9 cellular contexts compared by ENCODE assay signal in the genomic region with DNA sequence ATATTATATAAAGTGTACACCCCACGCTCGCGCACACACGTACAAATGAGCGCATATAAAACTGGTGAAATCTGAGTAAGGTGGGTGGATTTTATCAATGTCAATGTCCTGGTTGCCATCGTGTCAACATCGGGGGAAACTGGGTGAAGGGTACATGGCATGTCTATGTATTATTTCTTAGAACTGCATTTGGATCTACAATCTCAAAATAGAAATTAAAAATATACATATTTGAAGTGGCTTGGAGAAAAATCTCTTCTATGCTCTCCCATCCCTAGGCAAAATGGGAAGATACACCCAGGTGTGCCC. TPM values are rescaled to one million over a fixed set of nuclear protein-coding genes. Genes with fewer than 3 reads are reported as not detected.
DNase-seq lines count a peak whose midpoint lies in the region; ATAC-seq, FAIRE-seq and TF ChIP-seq lines count a peak whose summit lies in the region.
"Had no signal": no experiment of that assay in that cellular context is flagged by ENCODE, and none has a peak within 500 bp of the region (broad histone marks: within the 10 kb centered on the region; RNA-seq: fewer than 3 reads in every experiment).

No MANE protein-coding gene starts in this region.

- H3K36me3 ChIP-seq in keratinocyte (ENCODE audit: control insufficient read depth in 2 of 2, extremely low read depth in 1 of 2, insufficient read depth in 2 of 2, low read length in 2 of 2) (no peaks in the 10 kb centered on the region), aorta (ENCODE audit: control insufficient read depth in 1 of 2, insufficient read depth in 2 of 2, low read length in 1 of 2) (no peaks in the 10 kb centered on the region)

- peak overlapping the region; percentile 55 for H3K27ac Mint-ChIP-seq in T-helper 2 cell treated with Interferon-gamma antibody and Interleukin-4, amounts not matched to agents 5 μg/mL and 100 μg/mL, for 36 hours
- peak overlapping the region; percentile 46 for H3K27ac Mint-ChIP-seq in activated naive CD8-positive, alpha-beta T cell
- peak overlapping the region; percentile 88 for H3K27ac Mint-ChIP-seq in stimulated activated naive B cell treated with anti-CD40 and anti-IgM and Interleukin-4, amounts not matched to agents 10 μg/mL and 1 μg/mL and 100 μg/mL, for 72 hours

- H3K9ac ChIP-seq in keratinocyte (ENCODE audit: control insufficient read depth, extremely low read depth, insufficient read depth, low read length), result peak overlapping the region; percentile 79

- dilution Hi-C loops in keratinocyte (cut with MboI; ENCODE audit: extremely low pct_ligation_motif_present, low sequenced_read_pairs), result no loop called here

- WGBS in aorta, 2 donors, result 62 to 67% methylated on average over 7 of the region's 7 CpGs

- TF ChIP-seq CTCF in keratinocyte (optimal IDR thresholded peaks at IDR 0.05 in 1 of 3, IDR thresholded peaks at IDR 0.05 in 1 of 3, conservative IDR thresholded peaks at IDR 0.05 in 1 of 3; ENCODE audit: extremely low read depth in 1 of 3, insufficient read depth in 2 of 3, low read length in 3 of 3), result no peak

- no peak overlapping the region for H2AFZ ChIP-seq in keratinocyte (ENCODE audit: control insufficient read depth, low read length)

- H3K4me2 ChIP-seq in keratinocyte (ENCODE audit: control insufficient read depth, extremely low read depth, insufficient read depth, low read depth, low read length), result peak overlapping the region; percentile 92

- H3K27me3 ChIP-seq in keratinocyte (ENCODE audit: control insufficient read depth, extremely low read depth, insufficient read depth, low read length), result peaks cover 12% of the 10 kb centered on the region
- no peaks in the 10 kb centered on the region for H3K27me3 ChIP-seq in aorta (ENCODE audit: control insufficient read depth in 1 of 2, insufficient read depth in 2 of 2, low read length in 1 of 2)

- no peak for FAIRE-seq in keratinocyte (lab: Jason Lieb, UNC)

- H4K20me1 ChIP-seq in keratinocyte (ENCODE audit: control insufficient read depth, extremely low read depth, insufficient read depth, low read length), result no peaks in the 10 kb centered on the region

- ATAC-seq in stimulated activated naive B cell treated with anti-CD40 and anti-IgM and Interleukin-4, amounts not matched to agents 10 μg/mL and 1 μg/mL and 100 μg/mL, for 72 hours (replicated peaks), result no peak
- no peak for ATAC-seq in aorta (ENCODE audit: low FRiP score)

- H3K27ac ChIP-seq in keratinocyte (ENCODE audit: control insufficient read depth, insufficient read depth, low read length) (peak overlapping the region; percentile 60), aorta (ENCODE audit: low read depth in 1 of 2, low read length in 2 of 2) (no peak overlapping the region)

- H3K4me1 Mint-ChIP-seq in T-helper 2 cell treated with Interferon-gamma antibody and Interleukin-4, amounts not matched to agents 5 μg/mL and 100 μg/mL, for 36 hours (ENCODE audit: low read depth), result peaks cover 14% of the 10 kb centered on the region
- H3K4me1 Mint-ChIP-seq in activated naive CD8-positive, alpha-beta T cell (ENCODE audit: low read depth), result peaks cover 31% of the 10 kb centered on the region
- peaks cover 23 to 36% of the 10 kb centered on the region in 2 donors for H3K4me1 Mint-ChIP-seq in stimulated activated naive B cell treated with anti-CD40 and anti-IgM and Interleukin-4, amounts not matched to agents 10 μg/mL and 1 μg/mL and 100 μg/mL, for 72 hours

- no peaks in the 10 kb centered on the region for H3K9me1 ChIP-seq in keratinocyte (ENCODE audit: control insufficient read depth, extremely low read depth, insufficient read depth, low read length)

- no peaks in the 10 kb centered on the region for H3K36me3 Mint-ChIP-seq in T-helper 2 cell treated with Interferon-gamma antibody and Interleukin-4, amounts not matched to agents 5 μg/mL and 100 μg/mL, for 36 hours (ENCODE audit: low read depth)
- no peaks in the 10 kb centered on the region for H3K36me3 Mint-ChIP-seq in activated naive CD8-positive, alpha-beta T cell
- H3K36me3 Mint-ChIP-seq in stimulated activated naive B cell treated with anti-CD40 and anti-IgM and Interleukin-4, amounts not matched to agents 10 μg/mL and 1 μg/mL and 100 μg/mL, for 72 hours, result peaks cover 0 to 1% of the 10 kb centered on the region in 2 donors

- H3K79me2 ChIP-seq in keratinocyte (ENCODE audit: control insufficient read depth, insufficient read depth, low read length), result no peaks in the 10 kb centered on the region

- H3K4me3 Mint-ChIP-seq in T-helper 2 cell treated with Interferon-gamma antibody and Interleukin-4, amounts not matched to agents 5 μg/mL and 100 μg/mL, for 36 hours, result peak overlapping the region; percentile 84
- peak overlapping the region; percentile 88 for H3K4me3 Mint-ChIP-seq in activated naive CD8-positive, alpha-beta T cell
- H3K4me3 Mint-ChIP-seq in stimulated activated naive B cell treated with anti-CD40 and anti-IgM and Interleukin-4, amounts not matched to agents 10 μg/mL and 1 μg/mL and 100 μg/mL, for 72 hours, result peak overlapping the region; percentile 88 to 94

- peaks cover 74% of the 10 kb centered on the region for H3K27me3 Mint-ChIP-seq in T-helper 2 cell treated with Interferon-gamma antibody and Interleukin-4, amounts not matched to agents 5 μg/mL and 100 μg/mL, for 36 hours (ENCODE audit: low read depth)
- peaks cover 17% of the 10 kb centered on the region for H3K27me3 Mint-ChIP-seq in activated naive CD8-positive, alpha-beta T cell
- peaks cover 9 to 10% of the 10 kb centered on the region in 2 donors for H3K27me3 Mint-ChIP-seq in stimulated activated naive B cell treated with anti-CD40 and anti-IgM and Interleukin-4, amounts not matched to agents 10 μg/mL and 1 μg/mL and 100 μg/mL, for 72 hours

- H3K9me3 ChIP-seq in keratinocyte (ENCODE audit: control insufficient read depth, low read depth, low read length) (no peaks in the 10 kb centered on the region), aorta (ENCODE audit: control insufficient read depth, low read length) (no peaks in the 10 kb centered on the region)

- H3K4me1 ChIP-seq in keratinocyte (ENCODE audit: control insufficient read depth, extremely low read depth, insufficient read depth, low read length) (peaks cover 20% of the 10 kb centered on the region), aorta (ENCODE audit: control insufficient read depth in 1 of 2, insufficient read depth in 2 of 2, low read length in 2 of 2) (no peaks in the 10 kb centered on the region)

- no peaks in the 10 kb centered on the region for H3K9me3 Mint-ChIP-seq in T-helper 2 cell treated with Interferon-gamma antibody and Interleukin-4, amounts not matched to agents 5 μg/mL and 100 μg/mL, for 36 hours
- no peaks in the 10 kb centered on the region for H3K9me3 Mint-ChIP-seq in activated naive CD8-positive, alpha-beta T cell (ENCODE audit: low read depth)
- no peaks in the 10 kb centered on the region for H3K9me3 Mint-ChIP-seq in stimulated activated naive B cell treated with anti-CD40 and anti-IgM and Interleukin-4, amounts not matched to agents 10 μg/mL and 1 μg/mL and 100 μg/mL, for 72 hours

- DNase-seq in T-helper 2 cell treated with Interferon-gamma antibody and Interleukin-4, amounts not matched to agents 5 μg/mL and 100 μg/mL, for 36 hours (ENCODE audit: low spot score), result no peak
- DNase-seq in T-helper 2 cell, result no peak
- no peak for DNase-seq in keratinocyte (ENCODE audit: low read depth, low spot score)
- DNase-seq in stimulated activated naive B cell treated with anti-CD40 and anti-IgM and Interleukin-4, amounts not matched to agents 10 μg/mL and 1 μg/mL and 100 μg/mL, for 72 hours, result no peak
- no peak for DNase-seq in DMS153 treated with DMSO at 0.1 percent for 48 hours (lab: John Stamatoyannopoulos, UW; ENCODE audit: unreplicated experiment)
- no peak for DNase-seq in NCI-H526 treated with DMSO at 0.1 percent for 48 hours (lab: John Stamatoyannopoulos, UW)
- DNase-seq in aorta, result no peak
- DNase-seq: NCI-H524 treated with DMSO at 0.1 percent for 48 hours had no signal

- H3K4me3 ChIP-seq in keratinocyte (ENCODE audit: control insufficient read depth in 2 of 3, extremely low read depth in 1 of 3, insufficient read depth in 2 of 3, low read depth in 1 of 3, low read length in 3 of 3) (peak overlapping the region; percentile 69 to 78 (median 75)), aorta (ENCODE audit: low read length in 2 of 2) (no peak overlapping the region)

- intact Hi-C loops in aorta (cut with DNase I), result no loop called here

RNA-seq across cellular contexts. Expression of gene WHRN, which starts 0.8 kb away (rescaled TPM):
- polyA plus RNA-seq in keratinocyte (1.2 to 2.2 TPM (median 1.5 TPM) in 3 replicates), aorta (1 to 10 TPM; 1.5 to 3.4 TPM)
- 3.4 TPM for polyA plus RNA-seq in keratinocyte (2011; ENCODE audit: low read depth)
- polyA plus RNA-seq in keratinocyte (2011; cell fraction: cytosol; rRNA removed), result 0.81 and 2.2 TPM in 2 replicates
- 10.4 and 15.0 TPM in 2 replicates for polyA plus RNA-seq in keratinocyte (2011; cell fraction: nucleus; rRNA removed)
- 2.2 and 6.7 TPM in 2 replicates for polyA plus RNA-seq in keratinocyte (2012; ENCODE audit: low replicate concordance)
- polyA minus RNA-seq in keratinocyte, result 1.5 to 2.4 TPM (median 1.9 TPM) in 3 replicates
- 2.9 TPM for polyA minus RNA-seq in keratinocyte (2011; cell fraction: cytosol; rRNA and poly(A)+ RNA removed)
- polyA minus RNA-seq in keratinocyte (2011; cell fraction: nucleus; rRNA and poly(A)+ RNA removed), result 4.9 and 5.8 TPM in 2 replicates
- total RNA-seq in aorta, result 1 to 10 TPM; 3.8 to 4.0 TPM

Comparison
In these comparisons a context has a peak if more than half of its experiments do, and no peak if none do; other contexts are left out.
1. H3K4me3 ChIP-seq: peak in keratinocyte (3 of 3); none in aorta (0 of 2).
2. Peak in every context shown above with its lines, with median percentiles within 50 percentile points of each other: H3K27ac Mint-ChIP-seq and H3K4me3 Mint-ChIP-seq.